27 cellular contexts compared by ENCODE assay signal in genomic region chr18:37064187-37064586, GRCh38.
"Had no signal": no experiment of that assay in that cellular context is flagged by ENCODE, and none has a peak within 500 bp of the region (broad histone marks: within the 10 kb centered on the region; RNA-seq: fewer than 3 reads in every experiment).

No MANE protein-coding gene starts in this region.

- ATAC-seq: stimulated activated effector memory CD8-positive, alpha-beta T cell treated with anti-CD3 and anti-CD28 coated beads, Interleukin-12 subunit alpha, Interleukin-12 subunit beta, amount 100 ng/mL, for 72 hours; stimulated activated memory B cell treated with anti-CD40 and anti-IgM and Interleukin-4, amounts not matched to agents 10 μg/mL and 1 μg/mL and 100 μg/mL, for 72 hours; stimulated activated naive B cell treated with anti-CD40 and anti-IgM and Interleukin-4, amounts not matched to agents 10 μg/mL and 1 μg/mL and 100 μg/mL, for 72 hours; stimulated activated naive CD8-positive, alpha-beta T cell treated with anti-CD3 and anti-CD28 coated beads, Interleukin-15, amount 100 ng/mL, for 72 hours; stimulated activated naive CD8-positive, alpha-beta T cell treated with anti-CD3 and anti-CD28 coated beads, Interleukin-15, Interleukin-2, amounts not matched to agents 100 U/mL and 50 U/mL, for 24 hours; upper lobe of right lung had no signal

- DNase-seq: stimulated activated CD4-positive, alpha-beta T cell treated with anti-CD3 and anti-CD28 coated beads, Interleukin-2, amount 100 ng/mL, for 48 hours; stimulated activated CD4-positive, alpha-beta T cell treated with anti-CD3 and anti-CD28 coated beads, Interleukin-4, amount 100 ng/mL, for 1 hour; stimulated activated CD4-positive, alpha-beta T cell treated with anti-CD3 and anti-CD28 coated beads, Interleukin-4, amount 100 ng/mL, for 24 hours; stimulated activated CD4-positive, alpha-beta T cell treated with anti-CD3 and anti-CD28 coated beads, Interleukin-4, amount 100 ng/mL, for 4 hours; stimulated activated CD8-positive, alpha-beta memory T cell treated with anti-CD3 and anti-CD28 coated beads, Interleukin-4, amount 100 ng/mL, for 48 hours; stimulated activated naive B cell treated with anti-CD40 and anti-IgM and Interleukin-4, amounts not matched to agents 10 μg/mL and 1 μg/mL and 100 μg/mL, for 72 hours; stimulated activated naive CD4-positive, alpha-beta T cell; stimulated activated naive CD4-positive, alpha-beta T cell treated with Interleukin-2 at 50 U/mL for 16 hours; stimulated activated naive CD8-positive, alpha-beta T cell treated with anti-CD3 and anti-CD28 coated beads, Interleukin-15, amount 100 ng/mL, for 72 hours; stimulated activated naive CD8-positive, alpha-beta T cell treated with anti-CD3 and anti-CD28 coated beads, Interleukin-15, Interleukin-2, amounts not matched to agents 100 U/mL and 50 U/mL, for 24 hours; stomach; substantia nigra; testis; thyroid gland; tibial artery; transverse colon; trophoblast cell; upper lobe of left lung; upper lobe of right lung; uterus had no signal

- H3K4me1 ChIP-seq: suprapubic skin, testis, thyroid gland, tibial artery, tibial nerve, transverse colon, upper lobe of left lung, upper lobe of right lung, uterus, vagina had no signal

- H3K27me3 ChIP-seq: stomach, suprapubic skin, testis, thyroid gland, tibial artery, tibial nerve, transverse colon, upper lobe of left lung, upper lobe of right lung, uterus, vagina had no signal

- H3K36me3 ChIP-seq: thyroid gland, transverse colon, upper lobe of left lung, upper lobe of right lung, uterus had no signal

- H3K27ac ChIP-seq: suprapubic skin, testis, thoracic aorta, thyroid gland, tibial artery, tibial nerve, transverse colon, upper lobe of left lung, upper lobe of right lung, uterus, vagina had no signal

- FAIRE-seq: urothelium cell line had no signal

- H3K4me3 ChIP-seq: stomach, suprapubic skin, testis, thoracic aorta, thyroid gland, tibial artery, tibial nerve, transverse colon, upper lobe of left lung, upper lobe of right lung, uterus, vagina had no signal

- H3K9me3 ChIP-seq: suprapubic skin, testis, thoracic aorta, thyroid gland, transverse colon, upper lobe of left lung, upper lobe of right lung, uterus, vagina had no signal
